Comparison of ENCODE assay signal across 20 cellular contexts in the genomic region with DNA sequence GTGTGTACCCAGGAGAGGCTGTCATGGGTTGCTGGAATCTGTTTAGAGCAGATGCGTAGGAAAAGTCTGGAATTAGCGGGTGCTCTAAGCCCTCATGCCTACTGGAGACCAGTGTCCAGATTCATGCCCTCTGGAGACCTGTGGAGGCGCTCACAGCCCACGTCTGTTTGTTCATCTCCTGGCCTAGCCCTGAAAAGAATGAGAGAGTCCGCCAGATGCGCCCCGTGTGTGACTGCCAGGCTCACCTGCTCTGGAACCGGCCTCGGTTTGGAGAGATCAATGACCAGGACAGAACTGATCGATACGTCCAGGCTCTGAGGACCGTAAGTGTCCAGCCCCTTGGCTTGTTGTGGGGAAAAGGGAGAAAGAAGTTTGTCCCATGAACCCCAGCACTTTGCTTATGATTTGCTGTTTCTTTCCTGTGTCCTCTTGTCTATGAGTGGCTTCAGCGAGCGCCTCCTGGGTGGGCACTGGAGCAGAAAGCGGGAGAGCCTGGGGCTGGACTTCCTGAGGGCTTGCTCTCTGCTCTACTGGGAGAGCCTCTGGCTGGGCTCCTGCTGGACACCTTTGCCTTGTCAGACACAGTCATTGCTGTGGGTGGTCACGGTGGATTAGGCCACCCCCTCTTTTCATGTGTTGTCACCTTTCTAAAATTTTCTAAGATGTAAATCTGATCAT. TPM values are rescaled to one million over a fixed set of nuclear protein-coding genes. Genes with fewer than 3 reads are reported as not detected.
DNase-seq lines count a peak whose midpoint lies in the region; ATAC-seq and TF ChIP-seq lines count a peak whose summit lies in the region.
"Had no signal": no experiment of that assay in that cellular context is flagged by ENCODE, and none has a peak within 500 bp of the region (broad histone marks: within the 10 kb centered on the region; RNA-seq: fewer than 3 reads in every experiment).

No MANE protein-coding gene starts in this region.

- peaks cover 68% of the 10 kb centered on the region for H3K79me2 ChIP-seq in DND-41 (ENCODE audit: insufficient read depth, low read length)

- peaks cover 96% of the 10 kb centered on the region for H3K36me3 Mint-ChIP-seq in stimulated activated effector memory CD8-positive, alpha-beta T cell treated with anti-CD3 and anti-CD28 coated beads, Interleukin-12 subunit alpha, Interleukin-12 subunit beta, amount 100 ng/mL, for 72 hours
- peaks cover 63% of the 10 kb centered on the region for H3K36me3 Mint-ChIP-seq in activated T-helper 1 cell treated with anti-CD3 and anti-CD28 coated beads, Interleukin-12 subunit alpha, Interleukin-12 subunit beta, Interleukin-2, Interleukin-4 antibody, amounts not matched to agents 30 ng/mL and 10 ng/mL and 1 ng/mL, durations not matched to agents 14 hours and 24 hours and 36 hours (ENCODE audit: low read depth)

- H3K4me1 ChIP-seq in DND-41 (ENCODE audit: insufficient read depth, low read length) (peaks cover 83% of the 10 kb centered on the region), liver (ENCODE audit: control insufficient read depth in 4 of 4, insufficient read depth in 4 of 4, low read length in 3 of 4) (peaks cover 2 to 20% (median 17%) of the 10 kb centered on the region in 4 donors)

- H3K27ac ChIP-seq in DND-41 (ENCODE audit: low read length) (peak overlapping the region; percentile 89), liver (ENCODE audit: low read depth in 1 of 2, low read length in 2 of 2) (peak overlapping the region; percentile 10 to 55)
- H3K27ac ChIP-seq: GM23248 had no signal

- H3K27me3 Mint-ChIP-seq in activated T-helper 1 cell treated with anti-CD3 and anti-CD28 coated beads, Interleukin-12 subunit alpha, Interleukin-12 subunit beta, Interleukin-2, Interleukin-4 antibody, amounts not matched to agents 30 ng/mL and 10 ng/mL and 1 ng/mL, durations not matched to agents 14 hours and 24 hours and 36 hours (ENCODE audit: insufficient read depth): no peaks in the 10 kb centered on the region
- H3K27me3 Mint-ChIP-seq: CD4-positive, alpha-beta T cell had no signal

- 0 out of 2 replicates have a peak, but pooled peaks cover 3% of the 10 kb centered on the region for H4K20me1 ChIP-seq in DND-41 (ENCODE audit: insufficient read depth, low read length)

- H2AFZ ChIP-seq in DND-41 (ENCODE audit: low read depth, low read length): no peak overlapping the region
- H2AFZ ChIP-seq: GM23248 had no signal

- peak; percentile 44 for DNase-seq in Right ventricle myocardium inferior (ENCODE audit: missing footprints)
- no peak for DNase-seq in cardiac septum (ENCODE audit: low spot score)
- no peak for DNase-seq in DND-41
- no peak for DNase-seq in stimulated activated effector memory CD8-positive, alpha-beta T cell treated with anti-CD3 and anti-CD28 coated beads, Interleukin-12 subunit alpha, Interleukin-12 subunit beta, amount 100 ng/mL, for 72 hours (ENCODE audit: low spot score in 2 of 2)
- DNase-seq in activated T-helper 1 cell treated with anti-CD3 and anti-CD28 coated beads, Interleukin-12 subunit alpha, Interleukin-12 subunit beta, Interleukin-2, Interleukin-4 antibody, amounts not matched to agents 30 ng/mL and 10 ng/mL and 1 ng/mL, durations not matched to agents 14 hours and 24 hours and 36 hours (ENCODE audit: low spot score): no peak
- no peak for DNase-seq in NCI-H526 (lab: John Stamatoyannopoulos, UW)
- DNase-seq in occipital lobe (lab: John Stamatoyannopoulos, UW): no peak
- DNase-seq: ACHN; AML-193; CD4-positive, alpha-beta T cell; GF-D8; GM23248; HCEC 1CT; MV-4-11; NCI-H1417; NCI-H187 treated with DMSO at 0.1 percent for 48 hours; NCI-H345; NCI-H526 treated with DMSO at 0.1 percent for 48 hours; SIG-M5 had no signal

- H3K4me2 ChIP-seq in DND-41 (ENCODE audit: insufficient read depth, low read length): peak overlapping the region; percentile 60

- peaks cover 84% of the 10 kb centered on the region for H3K36me3 ChIP-seq in DND-41 (ENCODE audit: insufficient read depth, low read length)
- peaks cover 7 to 46% (median 23%) of the 10 kb centered on the region in 4 donors for H3K36me3 ChIP-seq in liver (ENCODE audit: control insufficient read depth in 4 of 4, insufficient read depth in 3 of 4, low read depth in 1 of 4, low read length in 3 of 4)

- ATAC-seq in Right ventricle myocardium inferior (no peak), DND-41 (ENCODE audit: insufficient read depth, low read depth) (no peak)
- no peak for ATAC-seq in stimulated activated effector memory CD8-positive, alpha-beta T cell treated with anti-CD3 and anti-CD28 coated beads, Interleukin-12 subunit alpha, Interleukin-12 subunit beta, amount 100 ng/mL, for 72 hours

- peaks cover 26% of the 10 kb centered on the region for H3K4me1 Mint-ChIP-seq in stimulated activated effector memory CD8-positive, alpha-beta T cell treated with anti-CD3 and anti-CD28 coated beads, Interleukin-12 subunit alpha, Interleukin-12 subunit beta, amount 100 ng/mL, for 72 hours
- peaks cover 19% of the 10 kb centered on the region for H3K4me1 Mint-ChIP-seq in activated T-helper 1 cell treated with anti-CD3 and anti-CD28 coated beads, Interleukin-12 subunit alpha, Interleukin-12 subunit beta, Interleukin-2, Interleukin-4 antibody, amounts not matched to agents 30 ng/mL and 10 ng/mL and 1 ng/mL, durations not matched to agents 14 hours and 24 hours and 36 hours (ENCODE audit: low read depth)

- 52% methylated on average over 16 of the region's 16 CpGs for WGBS in liver

- H3K27me3 ChIP-seq in DND-41 (ENCODE audit: insufficient read depth, low read length, poor library complexity) (no peaks in the 10 kb centered on the region), liver (ENCODE audit: control insufficient read depth in 4 of 4, insufficient read depth in 4 of 4, low read length in 3 of 4) (no peaks in the 10 kb centered on the region)

- TF ChIP-seq CTCF in DND-41 (IDR thresholded peaks at IDR 0.05; ENCODE audit: borderline replicate concordance, extremely low read depth, low read length, poor library complexity, severe bottlenecking) (no peak), liver (IDR thresholded peaks at IDR 0.05; ENCODE audit: low read depth, low read length, missing input control) (peak; percentile 45)

- peak overlapping the region; percentile 55 for H3K9ac ChIP-seq in DND-41 (ENCODE audit: low read depth, low read length)
- H3K9ac ChIP-seq in liver (ENCODE audit: low read depth in 1 of 2, low read length in 2 of 2): no peak overlapping the region
- H3K9ac ChIP-seq: GM23248 had no signal

- TF ChIP-seq RAD21 in liver (IDR thresholded peaks at IDR 0.05): peak; percentile 71 to 74

- no peak overlapping the region for H3K4me3 Mint-ChIP-seq in stimulated activated effector memory CD8-positive, alpha-beta T cell treated with anti-CD3 and anti-CD28 coated beads, Interleukin-12 subunit alpha, Interleukin-12 subunit beta, amount 100 ng/mL, for 72 hours
- no peak overlapping the region for H3K4me3 Mint-ChIP-seq in activated T-helper 1 cell treated with anti-CD3 and anti-CD28 coated beads, Interleukin-12 subunit alpha, Interleukin-12 subunit beta, Interleukin-2, Interleukin-4 antibody, amounts not matched to agents 30 ng/mL and 10 ng/mL and 1 ng/mL, durations not matched to agents 14 hours and 24 hours and 36 hours
- H3K4me3 Mint-ChIP-seq: CD4-positive, alpha-beta T cell had no signal

- no peaks in the 10 kb centered on the region for H3K9me3 Mint-ChIP-seq in stimulated activated effector memory CD8-positive, alpha-beta T cell treated with anti-CD3 and anti-CD28 coated beads, Interleukin-12 subunit alpha, Interleukin-12 subunit beta, amount 100 ng/mL, for 72 hours
- H3K9me3 Mint-ChIP-seq in activated T-helper 1 cell treated with anti-CD3 and anti-CD28 coated beads, Interleukin-12 subunit alpha, Interleukin-12 subunit beta, Interleukin-2, Interleukin-4 antibody, amounts not matched to agents 30 ng/mL and 10 ng/mL and 1 ng/mL, durations not matched to agents 14 hours and 24 hours and 36 hours: no peaks in the 10 kb centered on the region
- H3K9me3 Mint-ChIP-seq: CD4-positive, alpha-beta T cell had no signal

- H3K9me3 ChIP-seq in DND-41 (ENCODE audit: insufficient read depth, low read length, severe bottlenecking): no peaks in the 10 kb centered on the region
- no peaks in the 10 kb centered on the region for H3K9me3 ChIP-seq in liver (ENCODE audit: control insufficient read depth in 4 of 4, low read length in 3 of 4)

- intact Hi-C loops in Right ventricle myocardium inferior (cut with DNase I) (no loop called here), cardiac septum (cut with DNase I) (no loop called here)
- intact Hi-C loops in activated T-helper 1 cell treated with anti-CD3 and anti-CD28 coated beads, Interleukin-12 subunit alpha, Interleukin-12 subunit beta, Interleukin-2, Interleukin-4 antibody, amounts not matched to agents 30 ng/mL and 10 ng/mL and 1 ng/mL, durations not matched to agents 14 hours and 24 hours and 36 hours (cut with micrococcal nuclease): no loop called here

- peak overlapping the region; percentile 54 for H3K27ac Mint-ChIP-seq in stimulated activated effector memory CD8-positive, alpha-beta T cell treated with anti-CD3 and anti-CD28 coated beads, Interleukin-12 subunit alpha, Interleukin-12 subunit beta, amount 100 ng/mL, for 72 hours
- no peak overlapping the region for H3K27ac Mint-ChIP-seq in activated T-helper 1 cell treated with anti-CD3 and anti-CD28 coated beads, Interleukin-12 subunit alpha, Interleukin-12 subunit beta, Interleukin-2, Interleukin-4 antibody, amounts not matched to agents 30 ng/mL and 10 ng/mL and 1 ng/mL, durations not matched to agents 14 hours and 24 hours and 36 hours
- H3K27ac Mint-ChIP-seq: CD4-positive, alpha-beta T cell had no signal

- H3K4me3 ChIP-seq in DND-41 (ENCODE audit: low read depth in 1 of 2, low read length in 2 of 2) (peak overlapping the region in 1 of 2 experiments; percentile 46; a peak in 2 of 4 replicates), liver (ENCODE audit: low read depth in 1 of 3, low read length in 3 of 3) (no peak overlapping the region)
- H3K4me3 ChIP-seq: GM23248 had no signal

TF ChIP-seq in liver, 16 proteins besides CTCF, POLR2A, EP300 and RAD21 (continues in another document):
- TF ChIP-seq, protein P1, sequence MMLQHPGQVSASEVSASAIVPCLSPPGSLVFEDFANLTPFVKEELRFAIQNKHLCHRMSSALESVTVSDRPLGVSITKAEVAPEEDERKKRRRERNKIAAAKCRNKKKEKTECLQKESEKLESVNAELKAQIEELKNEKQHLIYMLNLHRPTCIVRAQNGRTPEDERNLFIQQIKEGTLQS (IDR thresholded peaks at IDR 0.05): no peak

RNA-seq across cellular contexts. Expression of a gene that starts 35.3 kb away (rescaled TPM):
- total RNA-seq in Right ventricle myocardium inferior: 28.9 TPM
- 24.2 TPM for total RNA-seq in cardiac septum
- 10 to 100 TPM; 20.6 to 31.5 TPM for total RNA-seq in liver
- polyA plus RNA-seq in liver: 10 to 100 TPM; 10.7 to 14.4 TPM
- 80.6 and 85.2 TPM in 2 replicates for total RNA-seq in activated T-helper 1 cell treated with anti-CD3 and anti-CD28 coated beads, Interleukin-12 subunit alpha, Interleukin-12 subunit beta, Interleukin-2, Interleukin-4 antibody, amounts not matched to agents 30 ng/mL and 10 ng/mL and 1 ng/mL, durations not matched to agents 14 hours and 24 hours and 36 hours
- total RNA-seq in occipital lobe: 44.0 TPM

RNA-seq across cellular contexts. Expression of a gene that starts 35.4 kb away (rescaled TPM):
- total RNA-seq in Right ventricle myocardium inferior: 12.4 TPM
- total RNA-seq in cardiac septum: 14.5 TPM
- total RNA-seq in liver: 1 to 10 TPM; 6.2 to 8.3 TPM
- polyA plus RNA-seq in liver: 1 to 10 TPM; 2.6 to 4.8 TPM
- total RNA-seq in activated T-helper 1 cell treated with anti-CD3 and anti-CD28 coated beads, Interleukin-12 subunit alpha, Interleukin-12 subunit beta, Interleukin-2, Interleukin-4 antibody, amounts not matched to agents 30 ng/mL and 10 ng/mL and 1 ng/mL, durations not matched to agents 14 hours and 24 hours and 36 hours: 26.5 and 27.6 TPM in 2 replicates
- total RNA-seq in occipital lobe: 12.8 TPM
